ENCODE assay signal across 8 cellular contexts in the genomic region with DNA sequence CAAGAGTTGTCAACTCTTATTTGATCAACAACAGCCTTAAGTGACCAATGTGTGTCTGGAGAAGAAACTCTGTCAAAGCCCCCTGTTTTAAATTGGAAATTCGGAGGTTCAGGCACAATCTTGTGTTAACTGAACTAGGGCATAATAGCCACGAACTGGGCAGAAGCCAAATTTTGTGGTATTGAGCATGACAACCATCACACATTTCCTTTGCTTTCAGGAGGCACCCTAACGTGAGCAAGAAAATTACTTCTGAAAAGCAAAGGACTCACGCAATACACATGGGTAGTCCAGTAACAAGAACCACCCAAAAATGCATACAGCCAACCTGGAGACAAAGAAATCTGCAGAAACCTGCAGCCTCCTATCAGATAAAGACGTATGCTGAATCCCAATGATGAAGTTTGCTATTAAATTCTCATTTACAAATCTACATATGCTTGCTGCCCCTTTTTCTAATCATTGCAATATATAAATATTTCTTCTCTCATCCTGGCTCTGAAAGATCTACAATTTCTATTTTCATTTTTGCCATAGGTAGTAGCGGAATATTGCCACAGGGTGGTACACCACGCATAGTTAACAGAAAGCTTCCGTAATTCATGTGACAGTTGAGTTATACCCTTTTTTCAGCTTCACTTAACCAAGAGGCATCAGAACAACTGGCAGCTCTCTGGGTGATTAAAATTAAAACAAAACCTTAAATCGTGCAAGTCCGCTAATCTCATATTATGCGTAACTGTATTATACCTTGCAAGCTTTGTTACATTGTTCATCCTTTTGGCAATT.
DNase-seq lines count a peak whose midpoint lies in the region; ATAC-seq and TF ChIP-seq lines count a peak whose summit lies in the region.

No MANE protein-coding gene starts in this region.

- H3K27me3 Mint-ChIP-seq in immature natural killer cell (ENCODE audit: low read depth in 3 of 3), result peaks cover 0 to 4% (median 0%) of the 10 kb centered on the region in 3 donors

- intact Hi-C loops in heart right ventricle (cut with DNase I), result no loop called here
- intact Hi-C loops in left ventricle myocardium superior (cut with micrococcal nuclease), result no loop called here

- no peak overlapping the region for H3K4me2 ChIP-seq in Loucy (ENCODE audit: low read depth, low read length, poor library complexity, severe bottlenecking)
- H3K4me2 ChIP-seq in SU-DHL-6 (ENCODE audit: low read depth, low read length, poor library complexity, severe bottlenecking), result no peak overlapping the region

- H3K4me3 ChIP-seq in heart right ventricle (no peak overlapping the region), Loucy (ENCODE audit: low read length, poor library complexity, severe bottlenecking) (no peak overlapping the region), SU-DHL-6 (ENCODE audit: insufficient read depth, low read length, poor library complexity, severe bottlenecking) (no peak overlapping the region), kidney epithelial cell (ENCODE audit: low read depth, low read length) (no peak overlapping the region)

- H4K20me1 ChIP-seq in Loucy (ENCODE audit: insufficient read depth, low read length, poor library complexity, severe bottlenecking) (no peaks in the 10 kb centered on the region), SU-DHL-6 (ENCODE audit: low read depth, low read length) (no peaks in the 10 kb centered on the region)

- H3K9me2 ChIP-seq in Loucy (replicated peaks; ENCODE audit: low read depth, low read length) (no peaks in the 10 kb centered on the region), SU-DHL-6 (replicated peaks; ENCODE audit: insufficient read depth, low read length) (no peaks in the 10 kb centered on the region)

- H3K4me1 Mint-ChIP-seq in immature natural killer cell, result no peaks in the 10 kb centered on the region

- H3K36me3 Mint-ChIP-seq in immature natural killer cell, result peaks cover 0 to 4% (median 0%) of the 10 kb centered on the region in 3 donors

- H3K4me1 ChIP-seq in heart right ventricle, result peaks cover 0 to 6% (median 0%) of the 10 kb centered on the region in 9 donors
- H3K4me1 ChIP-seq in Loucy (ENCODE audit: insufficient read depth, low read length, poor library complexity, severe bottlenecking), result no peaks in the 10 kb centered on the region

- no peak overlapping the region for H3K27ac ChIP-seq in heart right ventricle
- H3K27ac ChIP-seq in SU-DHL-6 (ENCODE audit: low read depth, low read length), result no peak overlapping the region

- H3K9ac ChIP-seq in Loucy (ENCODE audit: low read depth, low read length, poor library complexity, severe bottlenecking) (no peak overlapping the region), SU-DHL-6 (ENCODE audit: low read length) (no peak overlapping the region)

- H3K9me3 ChIP-seq in heart right ventricle (no peaks in the 10 kb centered on the region), Loucy (ENCODE audit: insufficient read depth, low read depth, low read length) (no peaks in the 10 kb centered on the region), SU-DHL-6 (ENCODE audit: insufficient read depth, low read length) (no peaks in the 10 kb centered on the region)

- H3K79me2 ChIP-seq in Loucy (ENCODE audit: insufficient read depth, low read length) (no peaks in the 10 kb centered on the region), SU-DHL-6 (ENCODE audit: insufficient read depth, low read length) (no peaks in the 10 kb centered on the region)

- H3K4me3 Mint-ChIP-seq in immature natural killer cell, result no peak overlapping the region

- H3F3A ChIP-seq in Loucy (ENCODE audit: low read depth) (no peaks in the 10 kb centered on the region), SU-DHL-6 (ENCODE audit: insufficient read depth) (no peaks in the 10 kb centered on the region)

- DNase-seq in heart right ventricle (no peak), left ventricle myocardium superior (no peak), kidney epithelial cell (ENCODE audit: low read depth) (no peak), immature natural killer cell (no peak)

- ATAC-seq in heart right ventricle (peak in 1 of 8 donors; percentile 57), left ventricle myocardium superior (no peak), GM19467 (IDR thresholded peaks at IDR 0.05; ENCODE audit: unreplicated experiment) (no peak), HG02588 (IDR thresholded peaks at IDR 0.05; ENCODE audit: unreplicated experiment) (no peak)

- WGBS in heart right ventricle, 2 donors, result 45 to 62% methylated on average over 11 of the region's 11 CpGs

- H3K27me3 ChIP-seq in heart right ventricle (peaks cover 0 to 20% (median 0%) of the 10 kb centered on the region in 7 donors), Loucy (ENCODE audit: insufficient read depth, low read length, poor library complexity, severe bottlenecking) (no peaks in the 10 kb centered on the region), SU-DHL-6 (ENCODE audit: low read length) (no peaks in the 10 kb centered on the region), kidney epithelial cell (ENCODE audit: control insufficient read depth, insufficient read depth, low read length) (no peaks in the 10 kb centered on the region)

- no peak overlapping the region for H2AFZ ChIP-seq in Loucy (ENCODE audit: low read length)
- no peak overlapping the region for H2AFZ ChIP-seq in SU-DHL-6 (ENCODE audit: low read depth, low read length, severe bottlenecking)

- TF ChIP-seq CTCF in heart right ventricle (IDR thresholded peaks at IDR 0.05) (peak in 8 of 9 donors; percentile 22 to 57 (median 42)), Loucy (conservative IDR thresholded peaks at IDR 0.05; ENCODE audit: low read length) (peak; percentile 57), SU-DHL-6 (IDR thresholded peaks at IDR 0.05; ENCODE audit: insufficient read depth, low read length, poor library complexity, severe bottlenecking) (peak; percentile 19), kidney epithelial cell (IDR thresholded peaks at IDR 0.05; ENCODE audit: insufficient read depth, low read length, poor library complexity, severe bottlenecking) (peak; percentile 72)

- peaks cover 0 to 6% (median under 1%) of the 10 kb centered on the region in 6 donors for H3K9me3 Mint-ChIP-seq in immature natural killer cell

- no peak overlapping the region for H3K27ac Mint-ChIP-seq in immature natural killer cell

- H3K36me3 ChIP-seq in heart right ventricle (no peaks in the 10 kb centered on the region), Loucy (ENCODE audit: insufficient read depth, low read length) (no peaks in the 10 kb centered on the region), SU-DHL-6 (ENCODE audit: low read length) (no peaks in the 10 kb centered on the region), kidney epithelial cell (ENCODE audit: control insufficient read depth, insufficient read depth, low read length) (no peaks in the 10 kb centered on the region)

Comparison
In these comparisons a context has a peak if more than half of its experiments do, and no peak if none do; other contexts are left out.
1. CTCF ChIP-seq: peak in every context shown above with its lines; median percentile 72 in kidney epithelial cell; 57 in Loucy; 42 in heart right ventricle; 19 in SU-DHL-6.